ENCODE assay signal across 26 cellular contexts in genomic region chr18:37381554-37381953, GRCh38.
"Had no signal": no experiment of that assay in that cellular context is flagged by ENCODE, and none has a peak within 500 bp of the region (broad histone marks: within the 10 kb centered on the region; RNA-seq: fewer than 3 reads in every experiment).

No MANE protein-coding gene starts in this region.

- H2AFZ ChIP-seq: hepatocyte, parathyroid adenoma had no signal

- H3K27me3 ChIP-seq: adrenal gland, body of pancreas, testis had no signal

- H3K36me3 ChIP-seq: adrenal gland, gastroesophageal sphincter, transverse colon had no signal

- DNase-seq: activated CD4-positive, alpha-beta T cell treated with anti-CD3 and anti-CD28 coated beads for 48 hours; activated CD4-positive, alpha-beta T cell treated with anti-CD3 and anti-CD28 coated beads, Interleukin-2, amount 50 U/mL, for 48 hours; activated CD8-positive, alpha-beta memory T cell treated with anti-CD3 and anti-CD28 coated beads, Interleukin-2, amount 50 U/mL, for 4 hours; activated effector memory CD4-positive, alpha-beta T cell treated with anti-CD3 and anti-CD28 coated beads, Interleukin-2, amount 50 U/mL, for 16 hours; activated naive CD4-positive, alpha-beta T cell treated with anti-CD3 and anti-CD28 coated beads for 36 hours; activated naive CD8-positive, alpha-beta T cell treated with anti-CD3 and anti-CD28 coated beads for 36 hours; activated T-cell treated with anti-CD3 and anti-CD28 coated beads, Interleukin-2, amount 50 U/mL, for 1 hour; adrenal gland; aorta; body of pancreas; effector CD8-positive, alpha-beta T cell; erythroblast; immature natural killer cell; midbrain; naive thymus-derived CD4-positive, alpha-beta T cell; nucleus accumbens; psoas muscle; right cardiac atrium; stimulated activated CD4-positive, alpha-beta T cell treated with anti-CD3 and anti-CD28 coated beads, Interleukin-2, amount 100 ng/mL, for 48 hours; stimulated activated naive CD8-positive, alpha-beta T cell treated with anti-CD3 and anti-CD28 coated beads, Interleukin-15, Interleukin-2, amounts not matched to agents 100 U/mL and 50 U/mL, for 24 hours; testis; transverse colon had no signal

- H3K27ac ChIP-seq: adrenal gland, body of pancreas, gastroesophageal sphincter, hepatocyte, parathyroid adenoma, psoas muscle, testis, transverse colon, VCaP had no signal

- H3K4me1 ChIP-seq: adrenal gland, body of pancreas, gastroesophageal sphincter, parathyroid adenoma, psoas muscle, testis, transverse colon had no signal

- H3K4me2 ChIP-seq: hepatocyte had no signal

- H3K4me3 ChIP-seq: adrenal gland, body of pancreas, gastroesophageal sphincter, hepatocyte, psoas muscle, testis, transverse colon had no signal

- H3K9ac ChIP-seq: parathyroid adenoma had no signal

- H3K79me2 ChIP-seq: hepatocyte, parathyroid adenoma had no signal

- H3K9me3 ChIP-seq: adrenal gland, body of pancreas, gastroesophageal sphincter, psoas muscle, testis, transverse colon had no signal
